Comparison of ENCODE assay signal across 8 cellular contexts in genomic region chr16:3364774-3365427, GRCh38. TPM values are rescaled to one million over a fixed set of nuclear protein-coding genes. Genes with fewer than 3 reads are reported as not detected.
DNase-seq lines count a peak whose midpoint lies in the region; ATAC-seq and TF ChIP-seq lines count a peak whose summit lies in the region.

No MANE protein-coding gene starts in this region.

- H3K27ac ChIP-seq in Peyer's patch, result peak overlapping the region; percentile 35 to 84 (median 59)
- peak overlapping the region; percentile 93 for H3K27ac ChIP-seq in parathyroid adenoma
- peak overlapping the region; percentile 57 to 81 for H3K27ac ChIP-seq in thoracic aorta

- H3K27me3 ChIP-seq in Peyer's patch (no peaks in the 10 kb centered on the region), parathyroid adenoma (ENCODE audit: control insufficient read depth, insufficient read depth, low read length) (no peaks in the 10 kb centered on the region), thoracic aorta (replicated peaks; ENCODE audit: insufficient read depth) (no peaks in the 10 kb centered on the region), HAP-1 (ENCODE audit: low read depth) (peaks cover 6% of the 10 kb centered on the region)

- no peaks in the 10 kb centered on the region for H3K36me3 ChIP-seq in Peyer's patch
- no peaks in the 10 kb centered on the region for H3K36me3 ChIP-seq in parathyroid adenoma (ENCODE audit: control insufficient read depth, insufficient read depth, low read length)
- H3K36me3 ChIP-seq in thoracic aorta, result no peaks in the 10 kb centered on the region
- no peaks in the 10 kb centered on the region for H3K36me3 ChIP-seq in HAP-1 (replicated peaks)

- no peak for TF ChIP-seq POLR2A in Peyer's patch (IDR thresholded peaks at IDR 0.05)

- H3K4me2 ChIP-seq in parathyroid adenoma (ENCODE audit: low read length), result peak overlapping the region; percentile 84

- ATAC-seq in HG02943 (IDR thresholded peaks at IDR 0.05; ENCODE audit: low read depth, unreplicated experiment) (peak; percentile 74), thoracic aorta (ENCODE audit: insufficient number of reproducible peaks, low FRiP score, low read depth) (peak; percentile 69)

- in situ Hi-C loops in HAP-1 (cut with MboI; ENCODE audit: low sequenced_read_pairs), result no loop called here

- H3K4me1 ChIP-seq in Peyer's patch, result no peaks in the 10 kb centered on the region
- H3K4me1 ChIP-seq in parathyroid adenoma, result no peaks in the 10 kb centered on the region
- no peaks in the 10 kb centered on the region for H3K4me1 ChIP-seq in thoracic aorta (ENCODE audit: control insufficient read depth in 1 of 2, low read depth in 2 of 2)
- no peaks in the 10 kb centered on the region for H3K4me1 ChIP-seq in HAP-1

- peak; percentile 97 for DNase-seq in EL
- DNase-seq in Peyer's patch, result peak; percentile 70 to 83 (median 74)
- peak; percentile 74 for DNase-seq in activated effector memory CD4-positive, alpha-beta T cell treated with Interleukin-2 at 50 U/mL for 16 hours
- peak; percentile 99 for DNase-seq in fibroblast of villous mesenchyme (ENCODE audit: low read depth)
- DNase-seq in thoracic aorta (ENCODE audit: low spot score), result peak; percentile 39
- no peak for DNase-seq in HAP-1 (ENCODE audit: low spot score in 2 of 2)

- H3K9me3 ChIP-seq in Peyer's patch, result peaks cover 0 to 21% (median 1%) of the 10 kb centered on the region in 4 donors
- no peaks in the 10 kb centered on the region for H3K9me3 ChIP-seq in parathyroid adenoma (ENCODE audit: control insufficient read depth, low read length)
- peaks cover 9% of the 10 kb centered on the region for H3K9me3 ChIP-seq in thoracic aorta
- H3K9me3 ChIP-seq in HAP-1, result no peaks in the 10 kb centered on the region; the same call in 1 of the 2 replicates

- TF ChIP-seq CTCF in Peyer's patch (IDR thresholded peaks at IDR 0.05), result no peak
- TF ChIP-seq CTCF in fibroblast of villous mesenchyme (IDR thresholded peaks at IDR 0.05; ENCODE audit: insufficient read depth, low read depth, low read length), result no peak
- no peak for TF ChIP-seq CTCF in parathyroid adenoma (IDR thresholded peaks at IDR 0.05)
- no peak for TF ChIP-seq CTCF in thoracic aorta (IDR thresholded peaks at IDR 0.05)

- peak overlapping the region; percentile 41 to 54 (median 43) for H3K4me3 ChIP-seq in Peyer's patch
- peak overlapping the region; percentile 70 for H3K4me3 ChIP-seq in fibroblast of villous mesenchyme (ENCODE audit: low read depth, low read length)
- peak overlapping the region; percentile 70 for H3K4me3 ChIP-seq in parathyroid adenoma (ENCODE audit: low read depth, low read length)
- H3K4me3 ChIP-seq in thoracic aorta, result peak overlapping the region; percentile 68
- H3K4me3 ChIP-seq in HAP-1, result no peak overlapping the region

- peak overlapping the region; percentile 68 for H2AFZ ChIP-seq in parathyroid adenoma

- H3K9ac ChIP-seq in parathyroid adenoma, result peak overlapping the region; percentile 44

- H3K79me2 ChIP-seq in parathyroid adenoma, result peaks cover 11% of the 10 kb centered on the region

RNA-seq across cellular contexts. Expression of gene OR2C1, which starts 9.2 kb away (rescaled TPM):
- not detected for total RNA-seq in Peyer's patch
- not detected in 2 replicates for total RNA-seq in fibroblast of villous mesenchyme
- total RNA-seq in thoracic aorta, result not detected

RNA-seq across cellular contexts. Expression of gene ZSCAN32, which starts 35.9 kb away (rescaled TPM):
- 10 to 100 TPM; 12.4 to 23.1 (median 15.3) TPM for total RNA-seq in Peyer's patch
- 12.1 and 12.6 TPM in 2 replicates for total RNA-seq in fibroblast of villous mesenchyme
- total RNA-seq in thoracic aorta, result 10 to 100 TPM; 12.5 to 15.0 TPM

RNA-seq across cellular contexts. Expression of gene ZNF174, which starts 36.1 kb away (rescaled TPM):
- total RNA-seq in Peyer's patch (10 to 100 TPM in 3 of 4 donors, 1 to 10 TPM in 1; 7.4 to 19.8 (median 15.7) TPM), fibroblast of villous mesenchyme (8.1 and 8.6 TPM in 2 replicates), thoracic aorta (10 to 100 TPM in 1 of 2 donors, 1 to 10 TPM in 1; 5.4 to 16.8 TPM)

RNA-seq across cellular contexts. Expression of gene ZNF75A, which starts 59.6 kb away (rescaled TPM):
- total RNA-seq in Peyer's patch (10 to 100 TPM; 19.3 to 56.9 (median 41.6) TPM), fibroblast of villous mesenchyme (19.0 and 25.5 TPM in 2 replicates), thoracic aorta (10 to 100 TPM; 11.5 to 41.6 TPM)

RNA-seq across cellular contexts. Expression of gene TIGD7, which starts 59.7 kb away (rescaled TPM):
- total RNA-seq in Peyer's patch (10 to 100 TPM in 1 of 4 donors, 1 to 10 TPM in 3; 1.2 to 14.9 (median 2.9) TPM), fibroblast of villous mesenchyme (4.2 and 7.3 TPM in 2 replicates), thoracic aorta (1 to 10 TPM; 2.3 to 5.1 TPM)

Comparison
In these comparisons a context has a peak if more than half of its experiments do, and no peak if none do; other contexts are left out.
1. DNase-seq: peak in EL (single experiment), Peyer's patch (3 of 3), activated effector memory CD4-positive, alpha-beta T cell treated with Interleukin-2 at 50 U/mL for 16 hours (single experiment), fibroblast of villous mesenchyme (single experiment) and thoracic aorta (single experiment); none in HAP-1 (0 of 2).
2. Peak in every context shown above with its lines, with median percentiles within 50 percentile points of each other: H3K27ac ChIP-seq.